Comparison of ENCODE assay signal across 20 cellular contexts in the genomic region with DNA sequence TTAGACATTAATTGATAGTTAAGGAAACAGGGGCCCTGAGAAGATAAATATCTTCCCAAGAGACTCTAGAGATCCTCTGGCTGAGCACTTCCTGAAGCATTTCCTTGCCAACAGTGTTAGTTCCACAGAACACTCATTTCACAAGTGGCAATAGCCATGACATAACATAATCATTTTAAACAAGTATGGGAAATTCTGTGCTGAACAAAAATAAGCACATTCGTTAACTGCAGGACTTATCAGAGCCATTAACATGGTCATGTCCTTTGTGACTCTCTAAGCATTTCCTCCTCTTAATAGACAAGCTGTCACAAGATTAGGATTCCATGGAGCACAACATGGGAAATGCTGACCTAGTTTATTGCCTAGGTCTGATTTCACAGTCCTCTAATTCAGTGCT.
A peak's percentile ranks its signal among the peaks of the same experiment; 100 is the strongest.
DNase-seq lines count a peak whose midpoint lies in the region; ATAC-seq, FAIRE-seq and TF ChIP-seq lines count a peak whose summit lies in the region.
"Had no signal": no experiment of that assay in that cellular context is flagged by ENCODE, and none has a peak within 500 bp of the region (broad histone marks: within the 10 kb centered on the region; RNA-seq: fewer than 3 reads in every experiment).

No MANE protein-coding gene starts in this region.

- H3K4me3 ChIP-seq in bronchial epithelial cell (ENCODE audit: low read depth, low read length) (no peak overlapping the region), vagina (no peak overlapping the region), BE2C (ENCODE audit: low read depth, low read length) (no peak overlapping the region)
- H3K4me3 ChIP-seq: esophagus squamous epithelium, lower lobe of right lung, Peyer's patch, testis had no signal

- H3K4me1 ChIP-seq in vagina (peaks cover 26% of the 10 kb centered on the region), BE2C (no peaks in the 10 kb centered on the region; the same call in 1 of the 2 replicates)
- H3K4me1 ChIP-seq: testis had no signal

- no peak for TF ChIP-seq POLR2A in vagina (IDR thresholded peaks at IDR 0.05)

- FAIRE-seq in bronchial epithelial cell (lab: Jason Lieb, UNC): no peak

- no peak for DNase-seq in Right ventricle myocardium inferior (ENCODE audit: missing footprints)
- no peak for DNase-seq in cardiac septum (ENCODE audit: low spot score)
- DNase-seq in bronchial epithelial cell (ENCODE audit: low read depth): peak; percentile 21
- DNase-seq in left lobe of liver (ENCODE audit: low spot score): no peak
- DNase-seq in vagina (ENCODE audit: extremely low spot score in 2 of 2): no peak
- no peak for DNase-seq in BE2C
- DNase-seq: ACHN; activated CD8-positive, alpha-beta memory T cell treated with anti-CD3 and anti-CD28 coated beads for 24 hours; amygdala; esophagus squamous epithelium; lower lobe of right lung; NCI-H2107; Peyer's patch; stimulated activated CD8-positive, alpha-beta memory T cell treated with anti-CD3 and anti-CD28 coated beads, Interleukin-4, amount 100 ng/mL, for 48 hours; testis had no signal

- H3K36me3 ChIP-seq in bronchial epithelial cell (ENCODE audit: control insufficient read depth, insufficient read depth, low read length): no peaks in the 10 kb centered on the region
- no peaks in the 10 kb centered on the region for H3K36me3 ChIP-seq in vagina
- H3K36me3 ChIP-seq in BE2C: no peaks in the 10 kb centered on the region
- H3K36me3 ChIP-seq: esophagus squamous epithelium, lower lobe of right lung, Peyer's patch had no signal

- H3K27me3 ChIP-seq in bronchial epithelial cell (ENCODE audit: control insufficient read depth, insufficient read depth, low read length) (no peaks in the 10 kb centered on the region), vagina (no peaks in the 10 kb centered on the region), BE2C (no peaks in the 10 kb centered on the region)
- H3K27me3 ChIP-seq: dorsolateral prefrontal cortex, esophagus squamous epithelium, Peyer's patch, testis had no signal

- H3K27ac ChIP-seq in vagina: no peak overlapping the region
- H3K27ac ChIP-seq: dorsolateral prefrontal cortex, lower lobe of right lung, testis, VCaP had no signal

- no peaks in the 10 kb centered on the region for H3K9me3 ChIP-seq in vagina
- H3K9me3 ChIP-seq in BE2C: no peaks in the 10 kb centered on the region
- H3K9me3 ChIP-seq: esophagus squamous epithelium, lower lobe of right lung, Peyer's patch, testis had no signal

- intact Hi-C loops in Right ventricle myocardium inferior (cut with DNase I) (loop anchor here (5.0 kb wide), 2 partner anchors 45 to 180 kb away; no protein-coding TSS in a partner anchor), cardiac septum (cut with DNase I) (loop anchor here (2.0 to 5.0 kb wide), 3 partner anchors 16 to 180 kb away; no protein-coding TSS in a partner anchor), vagina (cut with DNase I) (no loop called here)

- TF ChIP-seq CTCF in bronchial epithelial cell (IDR thresholded peaks at IDR 0.05; ENCODE audit: insufficient read depth, low read length, severe bottlenecking): no peak
- TF ChIP-seq CTCF in vagina (IDR thresholded peaks at IDR 0.05): no peak
- TF ChIP-seq CTCF in BE2C (IDR thresholded peaks at IDR 0.05; ENCODE audit: low read depth, low read length): no peak

- ATAC-seq in Right ventricle myocardium inferior (peak; percentile 26), left lobe of liver (peak; percentile 63), GM21515 (IDR thresholded peaks at IDR 0.05; ENCODE audit: unreplicated experiment) (no peak)
- no peak for ATAC-seq in activated CD4-positive, CD25-positive, alpha-beta regulatory T cell treated with anti-CD3 and anti-CD28 coated beads, Interleukin-2, amount 50 U/mL, for 24 hours
- ATAC-seq: natural killer cell treated with Interleukin-12 subunit alpha and Interleukin-12 subunit beta and Interleukin-15 and Interleukin-18, amount 100 ng/mL, for 72 hours had no signal

Comparison
In these comparisons a context has a peak if more than half of its experiments do, and no peak if none do; other contexts are left out.
1. ATAC-seq: peak in Right ventricle myocardium inferior (single experiment) and left lobe of liver (single experiment); none in GM21515 (single experiment) and activated CD4-positive, CD25-positive, alpha-beta regulatory T cell treated with anti-CD3 and anti-CD28 coated beads, Interleukin-2, amount 50 U/mL, for 24 hours (0 of 2).